Comparison of ENCODE assay signal across 1 cellular context in genomic region chr4:153344131-153345010, GRCh38.
TF ChIP-seq lines count a peak whose summit lies in the region.

Gene MND1 (plus strand): TSS chr4:153344688. CDS start chr4:153344738, 50 bp downstream.

TF ChIP-seq in HepG2, 621 proteins besides CTCF, POLR2A, EP300 and RAD21 (continued from another document and continues in another):
- TF ChIP-seq ZBTB10 (CRISPR knock-in tag; IDR thresholded peaks at IDR 0.05; ENCODE audit: borderline replicate concordance) = no peak
- no peak for TF ChIP-seq THYN1 (CRISPR knock-in tag; IDR thresholded peaks at IDR 0.05; ENCODE audit: borderline replicate concordance, low read depth)
- peak; percentile 60; the same call in 1 of the 2 replicates for TF ChIP-seq ZNF800 (CRISPR knock-in tag; IDR thresholded peaks at IDR 0.05)
- no peak for TF ChIP-seq ETV6 (CRISPR knock-in tag; conservative IDR thresholded peaks at IDR 0.05)
- peak; percentile 72; the same call in 1 of the 2 replicates for TF ChIP-seq NR0B2 (CRISPR knock-in tag; IDR thresholded peaks at IDR 0.05)
- TF ChIP-seq SMAD9 (CRISPR knock-in tag; IDR thresholded peaks at IDR 0.05) = no peak
- no peak; the same call in 1 of the 2 replicates for TF ChIP-seq PBX3 (CRISPR knock-in tag; IDR thresholded peaks at IDR 0.05; ENCODE audit: borderline replicate concordance)
- no peak for TF ChIP-seq NCOR1 (IDR thresholded peaks at IDR 0.05; ENCODE audit: borderline replicate concordance, low read length)
- no peak for TF ChIP-seq MTA3 (CRISPR knock-in tag; IDR thresholded peaks at IDR 0.05)
- peak; percentile 65; the same call in 1 of the 2 replicates for TF ChIP-seq ZGPAT (CRISPR knock-in tag; IDR thresholded peaks at IDR 0.05)
- no peak for TF ChIP-seq SRSF1 (optimal IDR thresholded peaks at IDR 0.05; ENCODE audit: low read depth, low read length)
- TF ChIP-seq KLF16 (CRISPR knock-in tag; IDR thresholded peaks at IDR 0.05) = peak in 1 of 2 experiments; percentile 97; a peak in 2 of 4 replicates
- TF ChIP-seq ZNF75D (CRISPR knock-in tag; IDR thresholded peaks at IDR 0.05; ENCODE audit: borderline replicate concordance) = no peak
- TF ChIP-seq ZNF513 (CRISPR knock-in tag; conservative IDR thresholded peaks at IDR 0.05) = no peak
- TF ChIP-seq ZNF839 (CRISPR knock-in tag; IDR thresholded peaks at IDR 0.05; ENCODE audit: borderline replicate concordance) = 0 out of 2 replicates have a peak, but pooled peaks have one; percentile 47
- no peak for TF ChIP-seq PLSCR1 (CRISPR knock-in tag; IDR thresholded peaks at IDR 0.05; ENCODE audit: borderline replicate concordance)
- peak; percentile 31; the same call in 1 of the 2 replicates for TF ChIP-seq AHR (CRISPR knock-in tag; IDR thresholded peaks at IDR 0.05)
- no peak for TF ChIP-seq NCOA1 (CRISPR knock-in tag; IDR thresholded peaks at IDR 0.05)
- peak; percentile 60; the same call in 1 of the 2 replicates for TF ChIP-seq ZHX1 (CRISPR knock-in tag; IDR thresholded peaks at IDR 0.05; ENCODE audit: low read depth)
- TF ChIP-seq NBN (conservative IDR thresholded peaks at IDR 0.05) = no peak
- peak; percentile 82; the same call in 1 of the 2 replicates for TF ChIP-seq ZNF773 (CRISPR knock-in tag; IDR thresholded peaks at IDR 0.05; ENCODE audit: borderline replicate concordance)
- no peak for TF ChIP-seq ZNF432 (CRISPR knock-in tag; IDR thresholded peaks at IDR 0.05; ENCODE audit: borderline replicate concordance)
- no peak for TF ChIP-seq SETDB1 (CRISPR knock-in tag; IDR thresholded peaks at IDR 0.05; ENCODE audit: borderline replicate concordance)
- no peak for TF ChIP-seq KAT2B (IDR thresholded peaks at IDR 0.05; ENCODE audit: borderline replicate concordance, low read depth, low read length)
- no peak for TF ChIP-seq PHF5A (CRISPR knock-in tag; IDR thresholded peaks at IDR 0.05; ENCODE audit: low read depth, unreplicated experiment)
- TF ChIP-seq STAT6 (CRISPR knock-in tag; IDR thresholded peaks at IDR 0.05; ENCODE audit: borderline replicate concordance) = no peak; the same call in 1 of the 2 replicates
- no peak for TF ChIP-seq NONO (IDR thresholded peaks at IDR 0.05)
- peak; percentile 80; the same call in 1 of the 2 replicates for TF ChIP-seq NONO (CRISPR knock-in tag; conservative IDR thresholded peaks at IDR 0.05)
- no peak for TF ChIP-seq MEF2D (CRISPR knock-in tag; IDR thresholded peaks at IDR 0.05)
- TF ChIP-seq NR2F2 (IDR thresholded peaks at IDR 0.05; ENCODE audit: borderline replicate concordance, low read depth) = no peak
- peak; percentile 58; the same call in 1 of the 2 replicates for TF ChIP-seq ZNF768 (CRISPR knock-in tag; IDR thresholded peaks at IDR 0.05)
- TF ChIP-seq ZNF292 (CRISPR knock-in tag; IDR thresholded peaks at IDR 0.05; ENCODE audit: borderline replicate concordance, low read depth) = no peak
- 0 out of 2 replicates have a peak, but pooled peaks have one; percentile 17 for TF ChIP-seq HNF1B (CRISPR knock-in tag; IDR thresholded peaks at IDR 0.05)
- no peak for TF ChIP-seq DMTF1 (CRISPR knock-in tag; IDR thresholded peaks at IDR 0.05)
